ENCODE assay signal across 8 cellular contexts in the genomic region with DNA sequence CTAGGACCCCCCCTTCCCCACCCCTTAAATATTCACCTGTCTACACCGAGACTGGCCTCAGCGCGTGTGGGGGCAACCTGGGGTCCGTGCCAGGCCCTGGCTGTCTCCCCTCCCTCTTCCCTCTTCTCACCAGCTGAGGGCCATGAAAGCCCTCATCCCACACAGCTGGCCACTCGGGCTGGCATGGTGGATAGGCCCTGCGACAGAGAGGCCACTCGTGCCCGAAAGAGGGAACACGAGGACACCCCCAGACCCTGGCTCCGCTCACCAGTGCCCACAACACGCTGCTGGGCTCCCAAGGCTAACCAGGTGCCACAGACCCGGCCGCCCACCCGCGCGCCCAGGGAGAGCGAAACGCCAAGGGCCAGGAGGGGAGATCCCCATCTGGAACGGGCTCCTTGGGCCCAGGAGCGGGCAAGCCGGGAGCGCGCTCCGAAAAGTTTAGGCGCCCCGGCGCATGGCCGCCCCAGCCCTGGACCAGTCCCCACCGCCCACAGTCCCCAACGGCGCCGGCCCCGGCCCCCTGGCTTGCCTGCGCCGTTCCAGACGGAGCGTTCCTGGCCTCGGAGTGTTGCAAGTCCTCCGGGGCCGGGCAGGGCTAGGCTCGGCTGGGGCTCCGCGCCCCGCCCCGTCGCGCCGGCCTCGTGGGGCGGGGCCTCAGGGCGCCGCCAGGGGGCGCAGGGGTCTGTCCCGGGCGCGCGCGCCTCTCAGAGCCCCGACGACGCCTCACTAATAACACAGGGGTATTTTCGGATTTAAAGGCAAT. TPM values are rescaled to one million over a fixed set of nuclear protein-coding genes. Genes with fewer than 3 reads are reported as not detected.
DNase-seq lines count a peak whose midpoint lies in the region; ATAC-seq and TF ChIP-seq lines count a peak whose summit lies in the region.

A gene with protein sequence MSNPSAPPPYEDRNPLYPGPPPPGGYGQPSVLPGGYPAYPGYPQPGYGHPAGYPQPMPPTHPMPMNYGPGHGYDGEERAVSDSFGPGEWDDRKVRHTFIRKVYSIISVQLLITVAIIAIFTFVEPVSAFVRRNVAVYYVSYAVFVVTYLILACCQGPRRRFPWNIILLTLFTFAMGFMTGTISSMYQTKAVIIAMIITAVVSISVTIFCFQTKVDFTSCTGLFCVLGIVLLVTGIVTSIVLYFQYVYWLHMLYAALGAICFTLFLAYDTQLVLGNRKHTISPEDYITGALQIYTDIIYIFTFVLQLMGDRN (minus strand): TSS at position 570 of the 766 bp plus-strand sequence. CDS start 10,362 bp downstream, outside the sequence.

- TF ChIP-seq CTCF in GM13976 (IDR thresholded peaks at IDR 0.05; ENCODE audit: borderline replicate concordance, control extremely low read depth, extremely low read depth, insufficient read depth, missing control alignments) = peak; percentile 92

- in situ Hi-C loops in GM13976 (cut with MboI; ENCODE audit: low sequenced_read_pairs, unreplicated experiment) = no loop called here

- H3K4me3 ChIP-seq in endocrine pancreas (ENCODE audit: control insufficient read depth, insufficient read depth, low read length) (peak within 1 kb of the TSS; percentile 68), mesodermal cell (ENCODE audit: extremely low read depth, insufficient read depth, low read length, poor library complexity, severe bottlenecking) (peak within 1 kb of the TSS; percentile 51)

- no peak within 1 kb of the TSS for H3K27ac ChIP-seq in mesodermal cell (ENCODE audit: low read depth, low read length, severe bottlenecking)

- no peaks in the 10 kb centered on the region for H3K27me3 ChIP-seq in endocrine pancreas (ENCODE audit: control insufficient read depth, insufficient read depth, low read length)

- DNase-seq in GM13976 (ENCODE audit: low spot score) (peak; percentile 94), NCI-H460 (ENCODE audit: extremely low read depth, low read depth) (peak; percentile 65), NCI-H1417 (lab: John Stamatoyannopoulos, UW) (no peak)
- DNase-seq in stimulated activated CD8-positive, alpha-beta memory T cell treated with anti-CD3 and anti-CD28 coated beads, Interleukin-15, amount 100 ng/mL, for 48 hours (ENCODE audit: low read depth in 2 of 2) = peak; percentile 70 to 74

- H3K36me3 ChIP-seq in endocrine pancreas (ENCODE audit: control insufficient read depth, insufficient read depth, low read length) (no peaks in the 10 kb centered on the region), mesodermal cell (ENCODE audit: control insufficient read depth, insufficient read depth, low read length) (no peaks in the 10 kb centered on the region)

- H3K9ac ChIP-seq in endocrine pancreas (ENCODE audit: control insufficient read depth, insufficient read depth, low read length) = peak within 1 kb of the TSS; percentile 22

- H3K9me3 ChIP-seq in endocrine pancreas (ENCODE audit: control insufficient read depth, low read length) (no peaks in the 10 kb centered on the region), mesodermal cell (ENCODE audit: control insufficient read depth, low read length) (no peaks in the 10 kb centered on the region)

- CTCF ChIA-PET in activated CD8-positive, alpha-beta memory T cell treated with anti-CD3 and anti-CD28 coated beads for 36 hours (lab: Charles Lee) = interaction anchor here (0.6 to 4.2 kb wide), 6 partner anchors 12 to 243 kb away, joined by 3 to 43 read pairs (median 3); partner anchors contain the start of genes AAMP and PNKD

- WGBS in mesodermal cell (ENCODE audit: insufficient coverage in 2 of 2), 2 experiments = 50 to 52% methylated on average over 26 to 34 of the region's 62 CpGs

- POLR2A ChIA-PET in activated CD8-positive, alpha-beta memory T cell treated with anti-CD3 and anti-CD28 coated beads for 36 hours (lab: Charles Lee) = interaction anchor here (0.6 to 1.0 kb wide), 2 partner anchors 13 to 33 kb away, joined by 3 read pairs; no protein-coding TSS in a partner anchor

- H3K4me1 ChIP-seq in endocrine pancreas (ENCODE audit: control insufficient read depth, insufficient read depth, low read length) = peaks cover 4% of the 10 kb centered on the region
- H3K4me1 ChIP-seq in mesodermal cell (ENCODE audit: control insufficient read depth, insufficient read depth, low read length, poor library complexity, severe bottlenecking) = peaks cover 37% of the 10 kb centered on the region

- ATAC-seq in HG02610 (IDR thresholded peaks at IDR 0.05; ENCODE audit: unreplicated experiment) = peak; percentile 80

RNA-seq across cellular contexts. Expression of the gene that starts here (rescaled TPM):
- 107 and 124 TPM in 2 replicates for total RNA-seq in NCI-H460 (2014; rRNA removed; shearing (Covaris generic))
- polyA plus RNA-seq in NCI-H460 (2014; cell fraction: nucleus; rRNA removed) = 81.1 and 83.9 TPM in 2 replicates
- 10 to 100 TPM; 82.9 to 86.4 TPM for total RNA-seq in activated CD8-positive, alpha-beta memory T cell treated with anti-CD3 and anti-CD28 coated beads for 36 hours
- 74.4 TPM for polyA plus RNA-seq in mesodermal cell (2013, experiment 1 of 2)
- polyA plus RNA-seq in mesodermal cell (2013, experiment 2 of 2) = 72.5 TPM

Comparison
In these comparisons a context has a peak if more than half of its experiments do, and no peak if none do; other contexts are left out.
1. DNase-seq: peak in GM13976 (single experiment), NCI-H460 (single experiment) and stimulated activated CD8-positive, alpha-beta memory T cell treated with anti-CD3 and anti-CD28 coated beads, Interleukin-15, amount 100 ng/mL, for 48 hours (2 of 2); none in NCI-H1417 (0 of 3).